In the genomic region with DNA sequence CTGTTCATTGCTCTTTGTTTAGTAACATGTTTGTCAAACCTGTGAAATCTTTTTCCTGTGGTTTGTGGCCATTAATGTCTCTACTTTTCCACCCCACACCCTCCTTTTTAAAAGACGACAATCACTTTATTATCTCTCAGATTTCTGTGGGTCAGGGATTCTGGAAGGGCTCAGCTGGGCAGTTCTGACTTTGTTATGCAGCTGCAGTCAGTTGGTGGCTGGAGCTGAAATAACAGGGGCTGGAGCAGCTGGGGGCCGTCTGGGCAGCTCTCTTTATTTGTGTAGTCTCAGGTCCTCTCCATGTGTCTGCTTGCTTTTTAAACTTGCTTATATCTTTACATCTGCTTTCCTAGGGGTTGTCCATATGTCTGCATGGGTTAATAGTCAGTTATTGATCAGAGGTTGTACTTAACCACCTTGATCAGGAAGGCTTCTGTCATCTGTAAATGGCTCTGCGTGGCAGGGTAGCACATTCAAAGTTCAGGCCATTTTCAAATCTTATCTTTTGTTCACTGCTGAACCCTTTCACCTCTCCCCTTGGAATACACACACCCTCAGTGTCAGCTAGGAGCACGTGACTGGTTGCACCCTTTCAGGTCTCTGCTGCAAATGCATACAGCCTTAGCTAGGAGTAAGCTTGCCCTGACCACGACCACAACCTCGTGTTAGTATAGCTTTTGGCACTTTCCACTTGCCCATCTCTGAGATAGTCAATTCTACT, we compare ENCODE assay signal across 11 cellular contexts. TPM values are rescaled to one million over a fixed set of nuclear protein-coding genes. Genes with fewer than 3 reads are reported as not detected.
DNase-seq lines count a peak whose midpoint lies in the region; ATAC-seq and TF ChIP-seq lines count a peak whose summit lies in the region.
"Had no signal": no experiment of that assay in that cellular context is flagged by ENCODE, and none has a peak within 500 bp of the region (broad histone marks: within the 10 kb centered on the region; RNA-seq: fewer than 3 reads in every experiment).

No MANE protein-coding gene starts in this region.

- DNase-seq in stimulated activated CD4-positive, alpha-beta T cell treated with anti-CD3 and anti-CD28 coated beads, Interleukin-15, amount 100 ng/mL, for 48 hours (ENCODE audit: low read depth in 2 of 2), result peak; percentile 37 to 41
- DNase-seq in stimulated activated CD4-positive, alpha-beta T cell treated with anti-CD3 and anti-CD28 coated beads, Interleukin-4, amount 100 ng/mL, for 4 hours, result no peak
- DNase-seq in activated naive CD8-positive, alpha-beta T cell treated with anti-CD3 and anti-CD28 coated beads, Interleukin-2, amount 50 U/mL, for 24 hours, result peak; percentile 44
- no peak for DNase-seq in upper lobe of right lung
- no peak for DNase-seq in NCI-H128 (lab: John Stamatoyannopoulos, UW; ENCODE audit: unreplicated experiment)
- DNase-seq: lower lobe of right lung, NCI-H82 had no signal

- TF ChIP-seq CTCF in upper lobe of right lung (IDR thresholded peaks at IDR 0.05), result no peak

- H3K9me3 Mint-ChIP-seq in activated naive CD8-positive, alpha-beta T cell treated with anti-CD3 and anti-CD28 coated beads, Interleukin-2, amount 50 U/mL, for 24 hours, result peaks cover 4% of the 10 kb centered on the region

- H3K27ac ChIP-seq in mucosa of rectum (ENCODE audit: low read depth in 2 of 2, low read length in 2 of 2) (peak overlapping the region; percentile 57 to 61), upper lobe of right lung (no peak overlapping the region)
- H3K27ac ChIP-seq: lower lobe of right lung had no signal

- no peak overlapping the region for H3K4me3 Mint-ChIP-seq in activated naive CD8-positive, alpha-beta T cell treated with anti-CD3 and anti-CD28 coated beads, Interleukin-2, amount 50 U/mL, for 24 hours

- H3K36me3 ChIP-seq in mucosa of rectum (ENCODE audit: control insufficient read depth in 2 of 2, insufficient read depth in 2 of 2, low read length in 2 of 2), result peaks cover 0 to 4% of the 10 kb centered on the region in 2 donors
- peaks cover 5% of the 10 kb centered on the region for H3K36me3 ChIP-seq in upper lobe of right lung
- H3K36me3 ChIP-seq: HAP-1, lower lobe of right lung had no signal

- peak overlapping the region; percentile 83 for H3K27ac Mint-ChIP-seq in activated naive CD8-positive, alpha-beta T cell treated with anti-CD3 and anti-CD28 coated beads, Interleukin-2, amount 50 U/mL, for 24 hours

- H3K27me3 Mint-ChIP-seq in activated naive CD8-positive, alpha-beta T cell treated with anti-CD3 and anti-CD28 coated beads, Interleukin-2, amount 50 U/mL, for 24 hours, result no peaks in the 10 kb centered on the region

- H3K4me1 ChIP-seq in mucosa of rectum (ENCODE audit: control insufficient read depth in 2 of 2, insufficient read depth in 2 of 2, low read length in 2 of 2) (peaks cover 9 to 16% of the 10 kb centered on the region in 2 donors), upper lobe of right lung (peaks cover 1% of the 10 kb centered on the region)

- peaks cover 57% of the 10 kb centered on the region for H3K4me1 Mint-ChIP-seq in activated naive CD8-positive, alpha-beta T cell treated with anti-CD3 and anti-CD28 coated beads, Interleukin-2, amount 50 U/mL, for 24 hours

- H3K9ac ChIP-seq in mucosa of rectum (ENCODE audit: low read depth in 1 of 2, low read length in 2 of 2), result peak overlapping the region; percentile 30 to 47

- H3K9me3 ChIP-seq in mucosa of rectum (ENCODE audit: control insufficient read depth in 2 of 2, low read length in 2 of 2) (no peaks in the 10 kb centered on the region), upper lobe of right lung (no peaks in the 10 kb centered on the region)
- H3K9me3 ChIP-seq: lower lobe of right lung had no signal

- peaks cover 48% of the 10 kb centered on the region for H3K36me3 Mint-ChIP-seq in activated naive CD8-positive, alpha-beta T cell treated with anti-CD3 and anti-CD28 coated beads, Interleukin-2, amount 50 U/mL, for 24 hours (ENCODE audit: low read depth)

- H3K4me3 ChIP-seq in mucosa of rectum (ENCODE audit: low read length in 2 of 2) (peak overlapping the region in 1 of 2 donors; percentile 13), upper lobe of right lung (no peak overlapping the region)
- H3K4me3 ChIP-seq: HAP-1, lower lobe of right lung had no signal

- no peaks in the 10 kb centered on the region for H3K27me3 ChIP-seq in mucosa of rectum (ENCODE audit: control insufficient read depth in 2 of 2, insufficient read depth in 2 of 2, low read length in 2 of 2)
- no peaks in the 10 kb centered on the region for H3K27me3 ChIP-seq in upper lobe of right lung

- ATAC-seq in activated naive CD8-positive, alpha-beta T cell treated with anti-CD3 and anti-CD28 coated beads, Interleukin-2, amount 50 U/mL, for 24 hours, result peak; percentile 94
- peak; percentile 35 for ATAC-seq in upper lobe of right lung
- ATAC-seq in HG02759 (IDR thresholded peaks at IDR 0.05; ENCODE audit: unreplicated experiment), result no peak
- ATAC-seq in HG03565 (IDR thresholded peaks at IDR 0.05; ENCODE audit: unreplicated experiment), result no peak

- intact Hi-C loops in upper lobe of right lung (cut with DNase I), result no loop called here

RNA-seq across cellular contexts. Expression of gene BORCS5, which starts 27.9 kb away (rescaled TPM):
- 14.0 TPM for total RNA-seq in upper lobe of right lung

RNA-seq across cellular contexts. Expression of gene MANSC1, which starts 34.7 kb away (rescaled TPM):
- 26.4 TPM for total RNA-seq in upper lobe of right lung

Comparison
In these comparisons a context has a peak if more than half of its experiments do, and no peak if none do; other contexts are left out.
1. DNase-seq: peak in stimulated activated CD4-positive, alpha-beta T cell treated with anti-CD3 and anti-CD28 coated beads, Interleukin-15, amount 100 ng/mL, for 48 hours (2 of 2) and activated naive CD8-positive, alpha-beta T cell treated with anti-CD3 and anti-CD28 coated beads, Interleukin-2, amount 50 U/mL, for 24 hours (single experiment); none in stimulated activated CD4-positive, alpha-beta T cell treated with anti-CD3 and anti-CD28 coated beads, Interleukin-4, amount 100 ng/mL, for 4 hours (0 of 2), upper lobe of right lung (single experiment) and NCI-H128 (single experiment).
2. ATAC-seq: peak in activated naive CD8-positive, alpha-beta T cell treated with anti-CD3 and anti-CD28 coated beads, Interleukin-2, amount 50 U/mL, for 24 hours (single experiment) and upper lobe of right lung (single experiment); none in HG02759 (single experiment) and HG03565 (single experiment).